Comparison of ENCODE assay signal across 8 cellular contexts in genomic region chr15:44727462-44728231, GRCh38. TPM values are rescaled to one million over a fixed set of nuclear protein-coding genes. Genes with fewer than 3 reads are reported as not detected.
DNase-seq lines count a peak whose midpoint lies in the region; ATAC-seq, FAIRE-seq and TF ChIP-seq lines count a peak whose summit lies in the region.

No MANE protein-coding gene starts in this region.

- no peaks in the 10 kb centered on the region for H4K20me1 ChIP-seq in smooth muscle cell (ENCODE audit: low read depth)

- H3K9me3 Mint-ChIP-seq in T-helper 2 cell treated with Interferon-gamma antibody and Interleukin-4, amounts not matched to agents 5 μg/mL and 100 μg/mL, for 36 hours: no peaks in the 10 kb centered on the region

- H3K9me3 ChIP-seq in smooth muscle cell (replicated peaks; ENCODE audit: low read depth) (no peaks in the 10 kb centered on the region), WERI-Rb-1 (ENCODE audit: severe bottlenecking) (no peaks in the 10 kb centered on the region)

- no peak overlapping the region for H2AFZ ChIP-seq in smooth muscle cell (ENCODE audit: low read depth)

- no peaks in the 10 kb centered on the region for H3K4me1 ChIP-seq in smooth muscle cell (ENCODE audit: low read depth)

- DNase-seq in GM19239 (ENCODE audit: insufficient read length, low spot score): no peak
- DNase-seq in T-helper 2 cell treated with Interferon-gamma antibody and Interleukin-4, amounts not matched to agents 5 μg/mL and 100 μg/mL, for 36 hours (ENCODE audit: low spot score): no peak
- DNase-seq in fibroblast of villous mesenchyme (ENCODE audit: low read depth): no peak
- DNase-seq in smooth muscle cell (lab: John Stamatoyannopoulos, UW; ENCODE audit: unreplicated experiment): no peak
- DNase-seq in WERI-Rb-1: no peak
- DNase-seq in activated gamma-delta T cell treated with Interleukin-2 at 50 U/mL for 16 hours: no peak
- DNase-seq in left colon: no peak

- ATAC-seq in GM18909 (IDR thresholded peaks at IDR 0.05; ENCODE audit: poor library complexity, unreplicated experiment) (no peak), left colon (no peak)

- H3K9ac ChIP-seq in smooth muscle cell (ENCODE audit: low read depth): no peak overlapping the region

- peak overlapping the region; percentile 84 for H3K4me3 ChIP-seq in fibroblast of villous mesenchyme (ENCODE audit: low read depth, low read length)
- H3K4me3 ChIP-seq in smooth muscle cell: peak overlapping the region; percentile 65
- no peak overlapping the region for H3K4me3 ChIP-seq in WERI-Rb-1 (ENCODE audit: low read depth, low read length)

- FAIRE-seq in GM19239 (lab: Jason Lieb, UNC): peak; percentile 79

- peak overlapping the region; percentile 86 for H3K4me2 ChIP-seq in smooth muscle cell

- H3K4me3 Mint-ChIP-seq in T-helper 2 cell treated with Interferon-gamma antibody and Interleukin-4, amounts not matched to agents 5 μg/mL and 100 μg/mL, for 36 hours: peak overlapping the region; percentile 95

- H3K4me1 Mint-ChIP-seq in T-helper 2 cell treated with Interferon-gamma antibody and Interleukin-4, amounts not matched to agents 5 μg/mL and 100 μg/mL, for 36 hours (ENCODE audit: low read depth): peaks cover 56% of the 10 kb centered on the region

- no peaks in the 10 kb centered on the region for H3K79me2 ChIP-seq in smooth muscle cell (ENCODE audit: low read depth)

- H3K36me3 ChIP-seq in smooth muscle cell (ENCODE audit: low read depth) (no peaks in the 10 kb centered on the region), WERI-Rb-1 (no peaks in the 10 kb centered on the region)

- peak overlapping the region; percentile 100 for H3K27ac Mint-ChIP-seq in T-helper 2 cell treated with Interferon-gamma antibody and Interleukin-4, amounts not matched to agents 5 μg/mL and 100 μg/mL, for 36 hours

- no peak for TF ChIP-seq CTCF in fibroblast of villous mesenchyme (IDR thresholded peaks at IDR 0.05; ENCODE audit: insufficient read depth, low read depth, low read length)
- TF ChIP-seq CTCF in smooth muscle cell (IDR thresholded peaks at IDR 0.05; ENCODE audit: borderline replicate concordance, insufficient read depth, poor library complexity, severe bottlenecking): no peak
- TF ChIP-seq CTCF in WERI-Rb-1 (IDR thresholded peaks at IDR 0.05; ENCODE audit: low read depth, low read length): no peak

- H3K36me3 Mint-ChIP-seq in T-helper 2 cell treated with Interferon-gamma antibody and Interleukin-4, amounts not matched to agents 5 μg/mL and 100 μg/mL, for 36 hours (ENCODE audit: low read depth): peaks cover 26% of the 10 kb centered on the region

- peaks cover 16% of the 10 kb centered on the region for H3F3A ChIP-seq in smooth muscle cell (ENCODE audit: low read depth)

- WGBS in smooth muscle cell (ENCODE audit: low lambda C conversion rate): 85% methylated on average over 6 of the region's 6 CpGs

- H3K27me3 Mint-ChIP-seq in T-helper 2 cell treated with Interferon-gamma antibody and Interleukin-4, amounts not matched to agents 5 μg/mL and 100 μg/mL, for 36 hours (ENCODE audit: low read depth): no peaks in the 10 kb centered on the region

- intact Hi-C loops in left colon (cut with DNase I, micrococcal nuclease): no loop called here

- H3K27ac ChIP-seq in smooth muscle cell (ENCODE audit: low read depth): peak overlapping the region; percentile 83
- H3K27ac ChIP-seq in WERI-Rb-1: no peak overlapping the region

- H3K27me3 ChIP-seq in smooth muscle cell (ENCODE audit: low read depth) (no peaks in the 10 kb centered on the region), WERI-Rb-1 (ENCODE audit: insufficient read depth, low read depth, severe bottlenecking) (no peaks in the 10 kb centered on the region)

RNA-seq across cellular contexts. Expression of gene TRIM69, which starts 8.7 kb away (rescaled TPM):
- 6.4 and 13.4 TPM in 2 replicates for total RNA-seq in fibroblast of villous mesenchyme
- total RNA-seq in smooth muscle cell: 4.8 and 5.3 TPM in 2 replicates
- polyA plus RNA-seq in smooth muscle cell: 2.2 and 4.2 TPM in 2 replicates
- 10 to 100 TPM; 15.7 to 16.4 TPM for total RNA-seq in left colon

RNA-seq across cellular contexts. Expression of gene B2M, which starts 16.3 kb away (rescaled TPM):
- 2,255 and 2,821 TPM in 2 replicates for total RNA-seq in fibroblast of villous mesenchyme
- 1,861 and 2,004 TPM in 2 replicates for total RNA-seq in smooth muscle cell
- polyA plus RNA-seq in smooth muscle cell: 1,723 and 2,067 TPM in 2 replicates
- 1,000 to 10,000 TPM; 4,423 to 4,762 TPM for total RNA-seq in left colon

RNA-seq across cellular contexts. Expression of gene PATL2, which starts 16.5 kb away (rescaled TPM):
- total RNA-seq in fibroblast of villous mesenchyme (0.86 and 0.97 TPM in 2 replicates), smooth muscle cell (not detected in 2 replicates), left colon (1 to 10 TPM; 4.3 to 4.5 TPM)
- polyA plus RNA-seq in smooth muscle cell: not detected in 2 replicates
